In the genomic region with DNA sequence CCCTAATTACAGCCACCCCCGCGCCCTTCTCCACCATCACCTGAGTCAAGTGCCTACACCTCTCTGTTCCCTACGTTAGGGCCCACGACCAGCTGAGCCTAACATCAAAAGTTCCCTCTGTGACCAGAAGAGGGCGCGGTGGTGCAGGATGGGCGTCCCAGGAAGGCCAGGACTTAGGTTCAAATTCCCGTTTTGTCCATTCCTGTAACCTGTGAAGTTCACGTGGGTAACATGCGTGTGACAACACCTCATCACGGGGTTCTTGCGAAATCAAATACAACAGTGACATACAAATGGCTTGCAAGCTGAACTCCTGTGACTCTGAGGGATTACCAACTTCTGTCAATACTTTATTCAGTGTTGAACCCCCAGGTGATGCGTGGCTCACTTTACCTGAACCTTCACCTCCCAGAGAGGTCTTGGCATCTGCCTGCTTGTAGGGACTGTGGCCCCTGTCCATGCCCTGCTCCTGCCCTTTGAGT, we compare ENCODE assay signal across 8 cellular contexts.
A peak's percentile ranks its signal among the peaks of the same experiment; 100 is the strongest.
DNase-seq lines count a peak whose midpoint lies in the region; ATAC-seq and TF ChIP-seq lines count a peak whose summit lies in the region.

No MANE protein-coding gene starts in this region.

- POLR2A ChIA-PET in PC-3 (lab: Charles Lee; ENCODE audit: unreplicated experiment): no interaction called here

- H3K4me2 ChIP-seq in BLaER1 treated with 17β-estradiol and CSF1 and Interleukin-3, amounts not matched to agents 10 nM and 100 nM: peak overlapping the region; percentile 87 to 97 (median 91)
- no peak overlapping the region for H3K4me2 ChIP-seq in PC-3 (ENCODE audit: low read length)

- H3K27ac Mint-ChIP-seq in HFFc6: no peak overlapping the region

- no peaks in the 10 kb centered on the region for H3K9me3 Mint-ChIP-seq in HFFc6

- intact Hi-C loops in PC-3 (cut with micrococcal nuclease): loop anchor here (1.0 kb wide), 1 partner anchor 211 kb away; no protein-coding TSS in a partner anchor
- intact Hi-C loops in psoas muscle (cut with DNase I): loop anchor here (5.0 to 10.0 kb wide), 2 partner anchors 208 to 216 kb away; a partner anchor contains a TSS

- ATAC-seq in PC-3 (0 out of 2 replicates have a peak, but pooled peaks have one; percentile 13), psoas muscle (peak in 3 of 4 donors; percentile 19 to 64 (median 61)), HG03439 (IDR thresholded peaks at IDR 0.05; ENCODE audit: unreplicated experiment) (no peak), GM19463 (IDR thresholded peaks at IDR 0.05; ENCODE audit: unreplicated experiment) (no peak)

- no peak overlapping the region for H3K4me3 ChIP-seq in BLaER1 treated with 17β-estradiol and CSF1 and Interleukin-3, amounts not matched to agents 10 nM and 100 nM
- H3K4me3 ChIP-seq in PC-3 (ENCODE audit: low read length) (no peak overlapping the region), psoas muscle (no peak overlapping the region)

- no peak overlapping the region for H3K4me3 Mint-ChIP-seq in HFFc6

- H3K79me2 ChIP-seq in PC-3 (ENCODE audit: low read length): no peaks in the 10 kb centered on the region

- no peaks in the 10 kb centered on the region for H3K27me3 ChIP-seq in BLaER1 treated with 17β-estradiol and CSF1 and Interleukin-3, amounts not matched to agents 10 nM and 100 nM
- no peaks in the 10 kb centered on the region for H3K27me3 ChIP-seq in PC-3 (ENCODE audit: low read length)
- H3K27me3 ChIP-seq in psoas muscle (ENCODE audit: insufficient read depth in 3 of 3, low read length in 2 of 3): no peaks in the 10 kb centered on the region

- no peaks in the 10 kb centered on the region for H3K9me2 ChIP-seq in PC-3 (replicated peaks; ENCODE audit: low read length)

- peak overlapping the region in 6 of 11 experiments; percentile 71 to 84 (median 77); a peak in 7 of 22 replicates for H3K9ac ChIP-seq in BLaER1 treated with 17β-estradiol and CSF1 and Interleukin-3, amounts not matched to agents 10 nM and 100 nM
- H3K9ac ChIP-seq in PC-3 (ENCODE audit: low read length): no peak overlapping the region

- no peak overlapping the region for H2AFZ ChIP-seq in PC-3 (ENCODE audit: low read length)

- 42 to 50% (median 47%) methylated on average over 13 of the region's 13 CpGs for WGBS in psoas muscle, 3 donors

- H3K36me3 Mint-ChIP-seq in HFFc6 (ENCODE audit: low read depth): no peaks in the 10 kb centered on the region

- no peaks in the 10 kb centered on the region for H3K27me3 Mint-ChIP-seq in HFFc6 (ENCODE audit: insufficient read depth)

- peak overlapping the region; percentile 80 to 98 (median 86); a peak in 19 of 22 replicates for H3K27ac ChIP-seq in BLaER1 treated with 17β-estradiol and CSF1 and Interleukin-3, amounts not matched to agents 10 nM and 100 nM
- peak overlapping the region; percentile 11 for H3K27ac ChIP-seq in PC-3 (ENCODE audit: low read length)
- no peak overlapping the region for H3K27ac ChIP-seq in psoas muscle

- no TSS peak for BruUV-seq in PC-3 (replicated peaks; lab: Mats Ljungman, UMichigan)

- peaks cover 0 to 7% (median 0%) of the 10 kb centered on the region in 11 experiments; a peak in 2 of 22 replicates for H4K20me1 ChIP-seq in BLaER1 treated with 17β-estradiol and CSF1 and Interleukin-3, amounts not matched to agents 10 nM and 100 nM
- no peaks in the 10 kb centered on the region for H4K20me1 ChIP-seq in PC-3 (ENCODE audit: low read length)

- H3K4me1 ChIP-seq in BLaER1 treated with 17β-estradiol and CSF1 and Interleukin-3, amounts not matched to agents 10 nM and 100 nM: peaks cover 53 to 61% (median 56%) of the 10 kb centered on the region in 10 experiments
- H3K4me1 ChIP-seq in PC-3 (ENCODE audit: insufficient read depth, low read length) (peaks cover 12% of the 10 kb centered on the region; the same call in 1 of the 2 replicates), psoas muscle (no peaks in the 10 kb centered on the region)

- CTCF ChIA-PET in PC-3 (lab: Charles Lee): interaction anchor here (0.5 kb wide), 1 partner anchor 60 kb away, joined by 5 read pairs; no protein-coding TSS in a partner anchor

- no peaks in the 10 kb centered on the region for H3F3A ChIP-seq in PC-3 (ENCODE audit: low read length, unreplicated experiment)

- TF ChIP-seq CTCF in HFFc6 (IDR thresholded peaks at IDR 0.05): peak; percentile 84
- peak; percentile 75 for TF ChIP-seq CTCF in PC-3 (conservative IDR thresholded peaks at IDR 0.05; ENCODE audit: low read depth, low read length)
- TF ChIP-seq CTCF in psoas muscle (IDR thresholded peaks at IDR 0.05): peak; percentile 49

- no peaks in the 10 kb centered on the region for H3K36me3 ChIP-seq in BLaER1 treated with 17β-estradiol and CSF1 and Interleukin-3, amounts not matched to agents 10 nM and 100 nM
- no peaks in the 10 kb centered on the region for H3K36me3 ChIP-seq in PC-3 (ENCODE audit: low read depth, low read length)
- no peaks in the 10 kb centered on the region for H3K36me3 ChIP-seq in psoas muscle (ENCODE audit: insufficient read depth in 1 of 2, low read depth in 1 of 2)

- H3K4me1 Mint-ChIP-seq in HFFc6 (ENCODE audit: low read depth): peaks cover 44% of the 10 kb centered on the region

- DNase-seq in HFFc6 (no peak), PC-3 (peak; percentile 58), germinal center (ENCODE audit: low spot score) (peak; percentile 62), psoas muscle (peak; percentile 44 to 70)
- DNase-seq in activated T-helper 9 cell treated with anti-CD3 and anti-CD28 coated beads, Interleukin-2, amount 50 U/mL, for 16 hours (ENCODE audit: low read depth): peak; percentile 52

- peaks cover 0 to 18% (median 9%) of the 10 kb centered on the region in 11 experiments; a peak in 17 of 22 replicates for H3K9me3 ChIP-seq in BLaER1 treated with 17β-estradiol and CSF1 and Interleukin-3, amounts not matched to agents 10 nM and 100 nM (replicated peaks in 1 of 11)
- H3K9me3 ChIP-seq in PC-3 (ENCODE audit: low read length) (no peaks in the 10 kb centered on the region), psoas muscle (no peaks in the 10 kb centered on the region)

Comparison
In these comparisons a context has a peak if more than half of its experiments do, and no peak if none do; other contexts are left out.
1. ATAC-seq: peak in PC-3 (single experiment) and psoas muscle (3 of 4); none in HG03439 (single experiment) and GM19463 (single experiment).
2. Peak in every context shown above with its lines, with median percentiles within 50 percentile points of each other: CTCF ChIP-seq.